Comparison of ENCODE assay signal across 1 cellular context in the genomic region with DNA sequence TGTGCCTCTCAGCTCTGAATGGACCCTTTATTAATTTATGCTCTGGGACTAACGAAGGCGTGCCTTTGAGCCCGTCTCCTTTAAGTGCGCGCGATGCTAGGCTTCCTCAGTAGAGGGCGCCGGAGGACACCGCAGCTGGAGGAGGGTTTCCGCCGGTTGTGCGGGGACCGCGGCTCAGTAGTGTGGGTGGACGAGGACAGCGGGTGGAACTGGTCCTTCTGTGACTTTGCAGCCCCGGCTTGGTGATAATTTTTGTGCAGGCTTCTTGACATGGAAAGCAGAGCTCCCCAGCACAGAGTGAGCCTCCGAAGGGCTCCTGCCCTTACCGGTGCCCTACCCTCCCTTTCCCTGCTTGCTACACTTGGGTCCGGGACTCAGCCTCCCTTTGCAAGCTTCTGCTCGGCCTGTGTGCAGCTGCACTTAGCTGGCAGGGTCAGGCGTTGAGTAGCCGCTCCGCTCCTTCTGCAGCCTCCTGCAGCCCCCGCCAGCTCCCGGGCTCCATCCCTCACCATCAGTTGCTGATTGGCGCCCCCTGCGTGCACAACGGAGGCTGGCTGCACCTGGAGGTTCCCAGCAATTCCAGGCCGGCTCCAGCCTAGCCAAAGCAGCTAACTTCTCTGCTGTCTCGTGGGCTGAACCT.
TF ChIP-seq lines count a peak whose summit lies in the region.

No MANE protein-coding gene starts in this region.

TF ChIP-seq in HepG2, 621 proteins besides CTCF, POLR2A, EP300 and RAD21 (continued from another document and continues in another):
- peak; percentile 64; the same call in 1 of the 2 replicates for TF ChIP-seq ZNF572 (CRISPR knock-in tag; IDR thresholded peaks at IDR 0.05)
- TF ChIP-seq SATB2 (CRISPR knock-in tag; IDR thresholded peaks at IDR 0.05), result no peak
- TF ChIP-seq ZNF251 (CRISPR knock-in tag; IDR thresholded peaks at IDR 0.05), result 0 out of 2 replicates have a peak, but pooled peaks have one; percentile 64
- TF ChIP-seq SMAD1 (CRISPR knock-in tag; IDR thresholded peaks at IDR 0.05; ENCODE audit: borderline replicate concordance, low read depth), result peak; percentile 44; the same call in 1 of the 2 replicates
- TF ChIP-seq, protein P1, sequence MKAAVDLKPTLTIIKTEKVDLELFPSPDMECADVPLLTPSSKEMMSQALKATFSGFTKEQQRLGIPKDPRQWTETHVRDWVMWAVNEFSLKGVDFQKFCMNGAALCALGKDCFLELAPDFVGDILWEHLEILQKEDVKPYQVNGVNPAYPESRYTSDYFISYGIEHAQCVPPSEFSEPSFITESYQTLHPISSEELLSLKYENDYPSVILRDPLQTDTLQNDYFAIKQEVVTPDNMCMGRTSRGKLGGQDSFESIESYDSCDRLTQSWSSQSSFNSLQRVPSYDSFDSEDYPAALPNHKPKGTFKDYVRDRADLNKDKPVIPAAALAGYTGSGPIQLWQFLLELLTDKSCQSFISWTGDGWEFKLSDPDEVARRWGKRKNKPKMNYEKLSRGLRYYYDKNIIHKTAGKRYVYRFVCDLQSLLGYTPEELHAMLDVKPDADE (CRISPR knock-in tag; IDR thresholded peaks at IDR 0.05), result no peak
- peak; percentile 83 for TF ChIP-seq HNRNPLL (IDR thresholded peaks at IDR 0.05; ENCODE audit: low read depth, low read length, poor library complexity, severe bottlenecking)
- TF ChIP-seq ZNF788 (CRISPR knock-in tag; IDR thresholded peaks at IDR 0.05; ENCODE audit: borderline replicate concordance), result peak; percentile 46; the same call in 1 of the 2 replicates
- no peak for TF ChIP-seq ZFP36L1 (CRISPR knock-in tag; IDR thresholded peaks at IDR 0.05)
- peak; percentile 28; the same call in 1 of the 2 replicates for TF ChIP-seq GABPA (IDR thresholded peaks at IDR 0.05; ENCODE audit: low read depth, low read length)
- peak; percentile 35; the same call in 1 of the 2 replicates for TF ChIP-seq GABPA (CRISPR knock-in tag; IDR thresholded peaks at IDR 0.05; ENCODE audit: low read depth)
- TF ChIP-seq, protein P2, sequence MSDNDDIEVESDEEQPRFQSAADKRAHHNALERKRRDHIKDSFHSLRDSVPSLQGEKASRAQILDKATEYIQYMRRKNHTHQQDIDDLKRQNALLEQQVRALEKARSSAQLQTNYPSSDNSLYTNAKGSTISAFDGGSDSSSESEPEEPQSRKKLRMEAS (IDR thresholded peaks at IDR 0.05), result peak; percentile 62; the same call in 1 of the 2 replicates
- no peak for TF ChIP-seq HNF4A (CRISPR knock-in tag; IDR thresholded peaks at IDR 0.05)
- TF ChIP-seq STAG1 (CRISPR knock-in tag; IDR thresholded peaks at IDR 0.05), result peak; percentile 74
- TF ChIP-seq, protein P3, sequence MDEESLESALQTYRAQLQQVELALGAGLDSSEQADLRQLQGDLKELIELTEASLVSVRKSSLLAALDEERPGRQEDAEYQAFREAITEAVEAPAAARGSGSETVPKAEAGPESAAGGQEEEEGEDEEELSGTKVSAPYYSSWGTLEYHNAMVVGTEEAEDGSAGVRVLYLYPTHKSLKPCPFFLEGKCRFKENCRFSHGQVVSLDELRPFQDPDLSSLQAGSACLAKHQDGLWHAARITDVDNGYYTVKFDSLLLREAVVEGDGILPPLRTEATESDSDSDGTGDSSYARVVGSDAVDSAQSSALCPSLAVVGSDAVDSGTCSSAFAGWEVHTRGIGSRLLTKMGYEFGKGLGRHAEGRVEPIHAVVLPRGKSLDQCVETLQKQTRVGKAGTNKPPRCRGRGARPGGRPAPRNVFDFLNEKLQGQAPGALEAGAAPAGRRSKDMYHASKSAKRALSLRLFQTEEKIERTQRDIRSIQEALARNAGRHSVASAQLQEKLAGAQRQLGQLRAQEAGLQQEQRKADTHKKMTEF (CRISPR knock-in tag; IDR thresholded peaks at IDR 0.05), result 0 out of 2 replicates have a peak, but pooled peaks have one; percentile 34
- no peak for TF ChIP-seq CBFB (CRISPR knock-in tag; IDR thresholded peaks at IDR 0.05)
- TF ChIP-seq, protein P4, sequence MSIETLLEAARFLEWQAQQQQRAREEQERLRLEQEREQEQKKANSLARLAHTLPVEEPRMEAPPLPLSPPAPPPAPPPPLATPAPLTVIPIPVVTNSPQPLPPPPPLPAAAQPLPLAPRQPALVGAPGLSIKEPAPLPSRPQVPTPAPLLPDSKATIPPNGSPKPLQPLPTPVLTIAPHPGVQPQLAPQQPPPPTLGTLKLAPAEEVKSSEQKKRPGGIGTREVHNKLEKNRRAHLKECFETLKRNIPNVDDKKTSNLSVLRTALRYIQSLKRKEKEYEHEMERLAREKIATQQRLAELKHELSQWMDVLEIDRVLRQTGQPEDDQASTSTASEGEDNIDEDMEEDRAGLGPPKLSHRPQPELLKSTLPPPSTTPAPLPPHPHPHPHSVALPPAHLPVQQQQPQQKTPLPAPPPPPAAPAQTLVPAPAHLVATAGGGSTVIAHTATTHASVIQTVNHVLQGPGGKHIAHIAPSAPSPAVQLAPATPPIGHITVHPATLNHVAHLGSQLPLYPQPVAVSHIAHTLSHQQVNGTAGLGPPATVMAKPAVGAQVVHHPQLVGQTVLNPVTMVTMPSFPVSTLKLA (IDR thresholded peaks at IDR 0.05), result no peak
- TF ChIP-seq ZNF274 (CRISPR knock-in tag; IDR thresholded peaks at IDR 0.05), result peak; percentile 64; the same call in 1 of the 2 replicates
- peak; percentile 42; the same call in 1 of the 2 replicates for TF ChIP-seq ZNF746 (CRISPR knock-in tag; IDR thresholded peaks at IDR 0.05)
- TF ChIP-seq XRCC5 (optimal IDR thresholded peaks at IDR 0.05; ENCODE audit: low read length), result peak; percentile 78
- TF ChIP-seq ZFP36 (IDR thresholded peaks at IDR 0.05; ENCODE audit: borderline replicate concordance, low read depth, low read length, partially characterized antibody), result no peak
- TF ChIP-seq ZNF329 (CRISPR knock-in tag; IDR thresholded peaks at IDR 0.05; ENCODE audit: low read depth), result 0 out of 2 replicates have a peak, but pooled peaks have one; percentile 31
- no peak for TF ChIP-seq GTF3A (CRISPR knock-in tag; conservative IDR thresholded peaks at IDR 0.05)
- TF ChIP-seq, protein P5, sequence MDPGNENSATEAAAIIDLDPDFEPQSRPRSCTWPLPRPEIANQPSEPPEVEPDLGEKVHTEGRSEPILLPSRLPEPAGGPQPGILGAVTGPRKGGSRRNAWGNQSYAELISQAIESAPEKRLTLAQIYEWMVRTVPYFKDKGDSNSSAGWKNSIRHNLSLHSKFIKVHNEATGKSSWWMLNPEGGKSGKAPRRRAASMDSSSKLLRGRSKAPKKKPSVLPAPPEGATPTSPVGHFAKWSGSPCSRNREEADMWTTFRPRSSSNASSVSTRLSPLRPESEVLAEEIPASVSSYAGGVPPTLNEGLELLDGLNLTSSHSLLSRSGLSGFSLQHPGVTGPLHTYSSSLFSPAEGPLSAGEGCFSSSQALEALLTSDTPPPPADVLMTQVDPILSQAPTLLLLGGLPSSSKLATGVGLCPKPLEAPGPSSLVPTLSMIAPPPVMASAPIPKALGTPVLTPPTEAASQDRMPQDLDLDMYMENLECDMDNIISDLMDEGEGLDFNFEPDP (CRISPR knock-in tag; conservative IDR thresholded peaks at IDR 0.05), result 0 out of 2 replicates have a peak, but pooled peaks have one; percentile 88
- 0 out of 2 replicates have a peak, but pooled peaks have one; percentile 48 for TF ChIP-seq ZNF224 (CRISPR knock-in tag; IDR thresholded peaks at IDR 0.05)
- no peak for TF ChIP-seq LCORL (IDR thresholded peaks at IDR 0.05)
- 0 out of 2 replicates have a peak, but pooled peaks have one; percentile 52 for TF ChIP-seq LCORL (CRISPR knock-in tag; IDR thresholded peaks at IDR 0.05)
- TF ChIP-seq, protein P6, sequence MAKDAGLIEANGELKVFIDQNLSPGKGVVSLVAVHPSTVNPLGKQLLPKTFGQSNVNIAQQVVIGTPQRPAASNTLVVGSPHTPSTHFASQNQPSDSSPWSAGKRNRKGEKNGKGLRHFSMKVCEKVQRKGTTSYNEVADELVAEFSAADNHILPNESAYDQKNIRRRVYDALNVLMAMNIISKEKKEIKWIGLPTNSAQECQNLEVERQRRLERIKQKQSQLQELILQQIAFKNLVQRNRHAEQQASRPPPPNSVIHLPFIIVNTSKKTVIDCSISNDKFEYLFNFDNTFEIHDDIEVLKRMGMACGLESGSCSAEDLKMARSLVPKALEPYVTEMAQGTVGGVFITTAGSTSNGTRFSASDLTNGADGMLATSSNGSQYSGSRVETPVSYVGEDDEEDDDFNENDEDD (CRISPR knock-in tag; IDR thresholded peaks at IDR 0.05; ENCODE audit: borderline replicate concordance), result peak; percentile 61; the same call in 1 of the 2 replicates
- no peak for TF ChIP-seq SPEN (CRISPR knock-in tag; IDR thresholded peaks at IDR 0.05; ENCODE audit: low read depth)
- no peak for TF ChIP-seq ZBTB21 (CRISPR knock-in tag; IDR thresholded peaks at IDR 0.05)
- TF ChIP-seq, protein P7, sequence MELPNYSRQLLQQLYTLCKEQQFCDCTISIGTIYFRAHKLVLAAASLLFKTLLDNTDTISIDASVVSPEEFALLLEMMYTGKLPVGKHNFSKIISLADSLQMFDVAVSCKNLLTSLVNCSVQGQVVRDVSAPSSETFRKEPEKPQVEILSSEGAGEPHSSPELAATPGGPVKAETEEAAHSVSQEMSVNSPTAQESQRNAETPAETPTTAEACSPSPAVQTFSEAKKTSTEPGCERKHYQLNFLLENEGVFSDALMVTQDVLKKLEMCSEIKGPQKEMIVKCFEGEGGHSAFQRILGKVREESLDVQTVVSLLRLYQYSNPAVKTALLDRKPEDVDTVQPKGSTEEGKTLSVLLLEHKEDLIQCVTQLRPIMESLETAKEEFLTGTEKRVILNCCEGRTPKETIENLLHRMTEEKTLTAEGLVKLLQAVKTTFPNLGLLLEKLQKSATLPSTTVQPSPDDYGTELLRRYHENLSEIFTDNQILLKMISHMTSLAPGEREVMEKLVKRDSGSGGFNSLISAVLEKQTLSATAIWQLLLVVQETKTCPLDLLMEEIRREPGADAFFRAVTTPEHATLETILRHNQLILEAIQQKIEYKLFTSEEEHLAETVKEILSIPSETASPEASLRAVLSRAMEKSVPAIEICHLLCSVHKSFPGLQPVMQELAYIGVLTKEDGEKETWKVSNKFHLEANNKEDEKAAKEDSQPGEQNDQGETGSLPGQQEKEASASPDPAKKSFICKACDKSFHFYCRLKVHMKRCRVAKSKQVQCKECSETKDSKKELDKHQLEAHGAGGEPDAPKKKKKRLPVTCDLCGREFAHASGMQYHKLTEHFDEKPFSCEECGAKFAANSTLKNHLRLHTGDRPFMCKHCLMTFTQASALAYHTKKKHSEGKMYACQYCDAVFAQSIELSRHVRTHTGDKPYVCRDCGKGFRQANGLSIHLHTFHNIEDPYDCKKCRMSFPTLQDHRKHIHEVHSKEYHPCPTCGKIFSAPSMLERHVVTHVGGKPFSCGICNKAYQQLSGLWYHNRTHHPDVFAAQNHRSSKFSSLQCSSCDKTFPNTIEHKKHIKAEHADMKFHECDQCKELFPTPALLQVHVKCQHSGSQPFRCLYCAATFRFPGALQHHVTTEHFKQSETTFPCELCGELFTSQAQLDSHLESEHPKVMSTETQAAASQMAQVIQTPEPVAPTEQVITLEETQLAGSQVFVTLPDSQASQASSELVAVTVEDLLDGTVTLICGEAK (IDR thresholded peaks at IDR 0.05), result no peak
- TF ChIP-seq, protein P7 (CRISPR knock-in tag; IDR thresholded peaks at IDR 0.05), result peak; percentile 65
- no peak for TF ChIP-seq ZNF33A (CRISPR knock-in tag; IDR thresholded peaks at IDR 0.05; ENCODE audit: borderline replicate concordance)
- TF ChIP-seq RAD51 (IDR thresholded peaks at IDR 0.05; ENCODE audit: borderline replicate concordance), result no peak
- TF ChIP-seq, protein P8, sequence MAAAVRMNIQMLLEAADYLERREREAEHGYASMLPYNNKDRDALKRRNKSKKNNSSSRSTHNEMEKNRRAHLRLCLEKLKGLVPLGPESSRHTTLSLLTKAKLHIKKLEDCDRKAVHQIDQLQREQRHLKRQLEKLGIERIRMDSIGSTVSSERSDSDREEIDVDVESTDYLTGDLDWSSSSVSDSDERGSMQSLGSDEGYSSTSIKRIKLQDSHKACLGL (CRISPR knock-in tag; IDR thresholded peaks at IDR 0.05), result no peak
- TF ChIP-seq, protein P9, sequence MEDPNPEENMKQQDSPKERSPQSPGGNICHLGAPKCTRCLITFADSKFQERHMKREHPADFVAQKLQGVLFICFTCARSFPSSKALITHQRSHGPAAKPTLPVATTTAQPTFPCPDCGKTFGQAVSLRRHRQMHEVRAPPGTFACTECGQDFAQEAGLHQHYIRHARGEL (CRISPR knock-in tag; IDR thresholded peaks at IDR 0.05), result peak; percentile 94
- TF ChIP-seq, protein P10, sequence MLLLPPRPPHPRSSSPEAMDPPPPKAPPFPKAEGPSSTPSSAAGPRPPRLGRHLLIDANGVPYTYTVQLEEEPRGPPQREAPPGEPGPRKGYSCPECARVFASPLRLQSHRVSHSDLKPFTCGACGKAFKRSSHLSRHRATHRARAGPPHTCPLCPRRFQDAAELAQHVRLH (CRISPR knock-in tag; IDR thresholded peaks at IDR 0.05; ENCODE audit: borderline replicate concordance, low read depth), result 0 out of 2 replicates have a peak, but pooled peaks have one; percentile 38
- no peak for TF ChIP-seq ZNF567 (CRISPR knock-in tag; IDR thresholded peaks at IDR 0.05; ENCODE audit: borderline replicate concordance)
- 0 out of 2 replicates have a peak, but pooled peaks have one; percentile 43 for TF ChIP-seq ZNF510 (CRISPR knock-in tag; IDR thresholded peaks at IDR 0.05; ENCODE audit: low read depth)
- TF ChIP-seq ZSCAN31 (CRISPR knock-in tag; IDR thresholded peaks at IDR 0.05; ENCODE audit: low read depth), result peak; percentile 41; the same call in 1 of the 2 replicates
- TF ChIP-seq NRL (CRISPR knock-in tag; IDR thresholded peaks at IDR 0.05; ENCODE audit: borderline replicate concordance), result peak; percentile 70; the same call in 1 of the 2 replicates
- TF ChIP-seq NCOA1 (CRISPR knock-in tag; IDR thresholded peaks at IDR 0.05), result 0 out of 2 replicates have a peak, but pooled peaks have one; percentile 77
- TF ChIP-seq SOX6 (IDR thresholded peaks at IDR 0.05), result no peak
- peak; percentile 37; the same call in 1 of the 2 replicates for TF ChIP-seq SOX6 (CRISPR knock-in tag; IDR thresholded peaks at IDR 0.05)
- peak; percentile 91; the same call in 1 of the 2 replicates for TF ChIP-seq ZBTB42 (CRISPR knock-in tag; IDR thresholded peaks at IDR 0.05)
